In the genomic region with DNA sequence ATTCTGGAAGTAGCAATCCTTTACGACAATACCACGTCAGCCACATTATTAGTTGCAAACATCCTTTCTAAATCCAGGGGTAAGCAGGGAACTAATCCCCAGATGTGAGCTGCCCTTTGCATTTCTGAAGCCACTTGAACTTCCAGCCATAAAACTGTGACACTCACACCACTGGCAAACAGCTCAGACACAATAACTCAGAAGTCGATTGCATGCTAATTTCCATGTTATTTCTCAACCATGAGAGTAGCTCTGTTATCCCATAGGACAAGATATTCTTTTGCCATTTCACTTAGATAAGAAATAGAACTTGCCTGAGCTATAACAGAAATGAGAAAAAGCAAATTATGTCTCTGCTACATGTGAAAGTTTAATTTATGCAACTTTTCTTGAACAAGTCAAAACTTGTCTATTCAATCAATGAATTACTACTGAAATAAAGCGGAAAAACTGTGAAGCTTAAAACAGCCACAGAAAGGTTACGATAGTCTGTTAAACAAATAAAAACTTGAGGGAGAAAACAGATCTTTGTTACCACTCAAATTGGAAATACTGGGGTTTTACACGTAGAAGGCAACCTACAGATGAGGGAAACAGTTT, we compare ENCODE assay signal across 9 cellular contexts.
A peak's percentile ranks its signal among the peaks of the same experiment; 100 is the strongest.
DNase-seq lines count a peak whose midpoint lies in the region; ATAC-seq, FAIRE-seq and TF ChIP-seq lines count a peak whose summit lies in the region.
"Had no signal": no experiment of that assay in that cellular context is flagged by ENCODE, and none has a peak within 500 bp of the region (broad histone marks: within the 10 kb centered on the region; RNA-seq: fewer than 3 reads in every experiment).

No MANE protein-coding gene starts in this region.

- H3K4me1 Mint-ChIP-seq in activated T-helper 1 cell treated with anti-CD3 and anti-CD28 coated beads, Interleukin-12 subunit alpha, Interleukin-12 subunit beta, Interleukin-2, Interleukin-4 antibody, amounts not matched to agents 30 ng/mL and 10 ng/mL and 1 ng/mL, durations not matched to agents 14 hours and 24 hours and 36 hours (ENCODE audit: low read depth) = peaks cover 96% of the 10 kb centered on the region

- H3K27me3 ChIP-seq in right lobe of liver = no peaks in the 10 kb centered on the region

- TF ChIP-seq CTCF in A549 (IDR thresholded peaks at IDR 0.05) (no peak), right lobe of liver (IDR thresholded peaks at IDR 0.05) (no peak), coronary artery (IDR thresholded peaks at IDR 0.05) (no peak)

- peaks cover 59% of the 10 kb centered on the region for H3K36me3 Mint-ChIP-seq in activated T-helper 1 cell treated with anti-CD3 and anti-CD28 coated beads, Interleukin-12 subunit alpha, Interleukin-12 subunit beta, Interleukin-2, Interleukin-4 antibody, amounts not matched to agents 30 ng/mL and 10 ng/mL and 1 ng/mL, durations not matched to agents 14 hours and 24 hours and 36 hours (ENCODE audit: low read depth)

- H3K4me1 ChIP-seq in A549 = peaks cover 83% of the 10 kb centered on the region
- H3K4me1 ChIP-seq in right lobe of liver = peaks cover 0 to 80% (median 26%) of the 10 kb centered on the region in 4 donors

- POLR2A ChIA-PET in A549 (lab: Yijun Ruan, JAX) = no interaction called here

- no peak for FAIRE-seq in A549 (lab: Jason Lieb, UNC)
- FAIRE-seq in GM12891 (lab: Jason Lieb, UNC) = peak; percentile 9

- H3K4me3 Mint-ChIP-seq in activated T-helper 1 cell treated with anti-CD3 and anti-CD28 coated beads, Interleukin-12 subunit alpha, Interleukin-12 subunit beta, Interleukin-2, Interleukin-4 antibody, amounts not matched to agents 30 ng/mL and 10 ng/mL and 1 ng/mL, durations not matched to agents 14 hours and 24 hours and 36 hours = peak overlapping the region; percentile 72

- H3K9me3 ChIP-seq in A549 (no peaks in the 10 kb centered on the region), right lobe of liver (no peaks in the 10 kb centered on the region)

- DNase-seq in A549 (ENCODE audit: low read depth in 1 of 2, low spot score in 1 of 2) (no peak), GM12891 (ENCODE audit: insufficient read length, low spot score) (no peak), right lobe of liver (peak in 1 of 3 donors; percentile 45), COLO829 (ENCODE audit: low spot score) (no peak), coronary artery (ENCODE audit: low spot score) (no peak), pons (ENCODE audit: low spot score) (no peak)
- no peak for DNase-seq in activated T-helper 1 cell treated with anti-CD3 and anti-CD28 coated beads, Interleukin-12 subunit alpha, Interleukin-12 subunit beta, Interleukin-2, Interleukin-4 antibody, amounts not matched to agents 30 ng/mL and 10 ng/mL and 1 ng/mL, durations not matched to agents 14 hours and 24 hours and 36 hours (ENCODE audit: low spot score)
- DNase-seq: NCI-H1105 treated with DMSO at 0.1 percent for 48 hours had no signal

- CTCF ChIA-PET in A549 (lab: Yijun Ruan, JAX) = interaction anchor here (0.6 to 1.6 kb wide), 5 partner anchors 9 to 261 kb away, joined by 3 to 5 read pairs (median 4); no protein-coding TSS in a partner anchor

- intact Hi-C loops in activated T-helper 1 cell treated with anti-CD3 and anti-CD28 coated beads, Interleukin-12 subunit alpha, Interleukin-12 subunit beta, Interleukin-2, Interleukin-4 antibody, amounts not matched to agents 30 ng/mL and 10 ng/mL and 1 ng/mL, durations not matched to agents 14 hours and 24 hours and 36 hours (cut with micrococcal nuclease) = loop anchor here (1.0 to 5.0 kb wide), 7 partner anchors 8 to 97 kb away; no protein-coding TSS in a partner anchor
- intact Hi-C loops in right lobe of liver (cut with DNase I) = no loop called here

- H3K27me3 Mint-ChIP-seq in activated T-helper 1 cell treated with anti-CD3 and anti-CD28 coated beads, Interleukin-12 subunit alpha, Interleukin-12 subunit beta, Interleukin-2, Interleukin-4 antibody, amounts not matched to agents 30 ng/mL and 10 ng/mL and 1 ng/mL, durations not matched to agents 14 hours and 24 hours and 36 hours (ENCODE audit: insufficient read depth) = no peaks in the 10 kb centered on the region

- WGBS in A549 (ENCODE audit: missing lambda C conversion rate) = 82% methylated on average over 6 of the region's 6 CpGs
- 13% methylated on average over 6 of the region's 6 CpGs for WGBS in right lobe of liver (ENCODE audit: insufficient coverage, low coverage, low lambda C conversion rate, missing lambda C conversion rate)

- peak overlapping the region; percentile 95 for H3K27ac Mint-ChIP-seq in activated T-helper 1 cell treated with anti-CD3 and anti-CD28 coated beads, Interleukin-12 subunit alpha, Interleukin-12 subunit beta, Interleukin-2, Interleukin-4 antibody, amounts not matched to agents 30 ng/mL and 10 ng/mL and 1 ng/mL, durations not matched to agents 14 hours and 24 hours and 36 hours

- H3K4me3 ChIP-seq in A549 (no peak overlapping the region), right lobe of liver (no peak overlapping the region), coronary artery (no peak overlapping the region)

- H3K27ac ChIP-seq in A549 (peak overlapping the region; percentile 21 to 51; a peak in 4 of 6 replicates), right lobe of liver (peak overlapping the region; percentile 60 to 92 (median 87)), coronary artery (no peak overlapping the region)

- H3K36me3 ChIP-seq in right lobe of liver = no peaks in the 10 kb centered on the region

- TF ChIP-seq EP300 in A549 (IDR thresholded peaks at IDR 0.05) = no peak

- no peak for ATAC-seq in A549
- peak; percentile 28 to 50 (median 41) for ATAC-seq in right lobe of liver
- no peak for ATAC-seq in HG03342 (IDR thresholded peaks at IDR 0.05; ENCODE audit: unreplicated experiment)

- H3K9me3 Mint-ChIP-seq in activated T-helper 1 cell treated with anti-CD3 and anti-CD28 coated beads, Interleukin-12 subunit alpha, Interleukin-12 subunit beta, Interleukin-2, Interleukin-4 antibody, amounts not matched to agents 30 ng/mL and 10 ng/mL and 1 ng/mL, durations not matched to agents 14 hours and 24 hours and 36 hours = peaks cover 12% of the 10 kb centered on the region

- H3K4me2 ChIP-seq in A549 = peak overlapping the region; percentile 46; the same call in 2 of the 3 replicates

- no peak for TF ChIP-seq RAD21 in A549 (conservative IDR thresholded peaks at IDR 0.05 in 1 of 2, IDR thresholded peaks at IDR 0.05 in 1 of 2)

- TF ChIP-seq POLR2A in A549 (IDR thresholded peaks at IDR 0.05; ENCODE audit: low read length) (no peak), GM12891 (IDR thresholded peaks at IDR 0.05; ENCODE audit: low read depth, low read length) (no peak), right lobe of liver (IDR thresholded peaks at IDR 0.05) (no peak)

TF ChIP-seq in A549, 52 proteins besides CTCF, POLR2A, EP300 and RAD21 (continues in another document):
- no peak for TF ChIP-seq BCL3 (IDR thresholded peaks at IDR 0.05)
- TF ChIP-seq HOXB5 (CRISPR knock-in tag; IDR thresholded peaks at IDR 0.05) = no peak
- no peak for TF ChIP-seq RARB (CRISPR knock-in tag; IDR thresholded peaks at IDR 0.05)
- TF ChIP-seq, protein P1, sequence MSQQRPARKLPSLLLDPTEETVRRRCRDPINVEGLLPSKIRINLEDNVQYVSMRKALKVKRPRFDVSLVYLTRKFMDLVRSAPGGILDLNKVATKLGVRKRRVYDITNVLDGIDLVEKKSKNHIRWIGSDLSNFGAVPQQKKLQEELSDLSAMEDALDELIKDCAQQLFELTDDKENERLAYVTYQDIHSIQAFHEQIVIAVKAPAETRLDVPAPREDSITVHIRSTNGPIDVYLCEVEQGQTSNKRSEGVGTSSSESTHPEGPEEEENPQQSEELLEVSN (IDR thresholded peaks at IDR 0.05; ENCODE audit: borderline replicate concordance, low read depth) = no peak
- TF ChIP-seq CEBPB (IDR thresholded peaks at IDR 0.05) = no peak
- TF ChIP-seq FOSB (CRISPR knock-in tag; IDR thresholded peaks at IDR 0.05) = no peak
- TF ChIP-seq CHD2 (IDR thresholded peaks at IDR 0.05; ENCODE audit: low read length, partially characterized antibody) = no peak
- TF ChIP-seq NPAS2 (CRISPR knock-in tag; IDR thresholded peaks at IDR 0.05; ENCODE audit: borderline replicate concordance) = no peak

TF ChIP-seq in GM12891, 5 proteins besides CTCF, POLR2A, EP300 and RAD21:
- no peak for TF ChIP-seq SPI1 (IDR thresholded peaks at IDR 0.05; ENCODE audit: low read depth, low read length)
- no peak for TF ChIP-seq TAF1 (IDR thresholded peaks at IDR 0.05; ENCODE audit: low read depth, low read length)
- TF ChIP-seq POLR2AphosphoS5 (IDR thresholded peaks at IDR 0.05; ENCODE audit: low read depth, low read length) = no peak
- TF ChIP-seq POU2F2 (IDR thresholded peaks at IDR 0.05; ENCODE audit: low read depth, low read length) = no peak
- TF ChIP-seq PAX5 (IDR thresholded peaks at IDR 0.05; ENCODE audit: insufficient read depth, low read length, severe bottlenecking) = no peak

Comparison
In these comparisons a context has a peak if more than half of its experiments do, and no peak if none do; other contexts are left out.
1. ATAC-seq: peak in right lobe of liver (4 of 4); none in A549 (0 of 2) and HG03342 (single experiment).
2. H3K27ac ChIP-seq: peak in A549 (2 of 2) and right lobe of liver (3 of 3); none in coronary artery (0 of 2).